ENCODE assay signal across 11 cellular contexts in the genomic region with DNA sequence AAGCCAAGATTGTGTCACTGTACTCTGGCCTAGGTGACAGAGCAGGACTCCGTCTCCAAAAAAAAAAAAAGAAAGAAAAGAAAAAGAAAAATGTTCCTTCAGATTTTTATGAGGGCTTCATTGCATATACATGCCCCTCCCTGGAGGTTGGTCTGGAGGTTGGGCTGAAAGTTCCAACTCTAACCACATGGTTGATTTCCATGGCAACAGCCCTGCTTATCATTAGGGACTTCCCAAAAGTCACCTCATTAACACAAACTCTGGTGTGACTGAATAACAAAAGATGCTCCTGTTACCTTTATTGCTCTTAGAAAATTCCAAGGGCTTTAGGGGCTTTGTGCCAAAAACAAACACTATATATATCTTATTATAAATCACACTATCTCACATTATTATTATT.
DNase-seq lines count a peak whose midpoint lies in the region; ATAC-seq and TF ChIP-seq lines count a peak whose summit lies in the region.
"Had no signal": no experiment of that assay in that cellular context is flagged by ENCODE, and none has a peak within 500 bp of the region (broad histone marks: within the 10 kb centered on the region; RNA-seq: fewer than 3 reads in every experiment).

No MANE protein-coding gene starts in this region.

- H3K9me3 Mint-ChIP-seq in activated naive CD8-positive, alpha-beta T cell treated with anti-CD3 and anti-CD28 coated beads for 36 hours, result peaks cover 8% of the 10 kb centered on the region

- no peak for TF ChIP-seq POLR2A in lower leg skin (IDR thresholded peaks at IDR 0.05)

- 75 to 83% methylated on average over 1 of the region's 1 CpG for WGBS in lower leg skin, 2 donors

- TF ChIP-seq CTCF in lower leg skin (IDR thresholded peaks at IDR 0.05), result no peak

- H3K4me1 Mint-ChIP-seq in activated naive CD8-positive, alpha-beta T cell treated with anti-CD3 and anti-CD28 coated beads for 36 hours, result peaks cover 4% of the 10 kb centered on the region
- H3K4me1 Mint-ChIP-seq: immature natural killer cell had no signal

- peak; percentile 26 for DNase-seq in activated naive CD8-positive, alpha-beta T cell treated with anti-CD3 and anti-CD28 coated beads for 36 hours
- no peak for DNase-seq in lower leg skin (ENCODE audit: low spot score in 2 of 2)
- no peak for DNase-seq in DMS114 treated with DMSO at 0.1 percent for 48 hours (lab: John Stamatoyannopoulos, UW; ENCODE audit: unreplicated experiment)
- DNase-seq in RPMI8226, result no peak
- DNase-seq in hypothalamus (lab: John Stamatoyannopoulos, UW), result no peak
- DNase-seq: colonic mucosa, DMS79, immature natural killer cell had no signal

- H3K4me3 ChIP-seq in lower leg skin (ENCODE audit: low read depth, poor library complexity, severe bottlenecking), result no peak overlapping the region
- H3K4me3 ChIP-seq: colonic mucosa had no signal

- H3K27ac Mint-ChIP-seq in activated naive CD8-positive, alpha-beta T cell treated with anti-CD3 and anti-CD28 coated beads for 36 hours, result no peak overlapping the region
- H3K27ac Mint-ChIP-seq: immature natural killer cell had no signal

- no peaks in the 10 kb centered on the region for H3K36me3 Mint-ChIP-seq in activated naive CD8-positive, alpha-beta T cell treated with anti-CD3 and anti-CD28 coated beads for 36 hours
- H3K36me3 Mint-ChIP-seq: immature natural killer cell had no signal

- no peak overlapping the region for H3K4me3 Mint-ChIP-seq in activated naive CD8-positive, alpha-beta T cell treated with anti-CD3 and anti-CD28 coated beads for 36 hours
- H3K4me3 Mint-ChIP-seq: immature natural killer cell had no signal

- intact Hi-C loops in lower leg skin (cut with DNase I; ENCODE audit: low total_unique reads), result no loop called here

- H3K27me3 Mint-ChIP-seq in activated naive CD8-positive, alpha-beta T cell treated with anti-CD3 and anti-CD28 coated beads for 36 hours, result peaks cover 8% of the 10 kb centered on the region

- peak; percentile 98 for ATAC-seq in GM18502 (IDR thresholded peaks at IDR 0.05; ENCODE audit: poor library complexity, unreplicated experiment)
- peak; percentile 93 for ATAC-seq in GM19397 (IDR thresholded peaks at IDR 0.05; ENCODE audit: unreplicated experiment)
- peak; percentile 62 for ATAC-seq in HG02970 (IDR thresholded peaks at IDR 0.05; ENCODE audit: low FRiP score, unreplicated experiment)
